In genomic region chr16:57600048-57600835, GRCh38 we compare ENCODE assay signal across 8 cellular contexts. TPM values are rescaled to one million over a fixed set of nuclear protein-coding genes. Genes with fewer than 3 reads are reported as not detected.
DNase-seq lines count a peak whose midpoint lies in the region; ATAC-seq and TF ChIP-seq lines count a peak whose summit lies in the region.

No MANE protein-coding gene starts in this region.

- H3K27me3 ChIP-seq in gastroesophageal sphincter, result peaks cover 51% of the 10 kb centered on the region
- no peaks in the 10 kb centered on the region for H3K27me3 ChIP-seq in trophoblast cell (ENCODE audit: insufficient read depth, low read length)

- CTCF ChIA-PET in activated CD8-positive, alpha-beta memory T cell treated with anti-CD3 and anti-CD28 coated beads, Interleukin-2, amount 10 ng/mL, durations not matched to agents 7 days and 5 days (lab: Charles Lee), result interaction anchor here (1.0 to 14.0 kb wide), 11 partner anchors 8 to 82 kb away, joined by 3 to 230 read pairs (median 5); no protein-coding TSS in a partner anchor

- no peak overlapping the region for H3K14ac ChIP-seq in trophoblast cell (ENCODE audit: low read length)

- H3K27ac Mint-ChIP-seq in activated CD8-positive, alpha-beta memory T cell treated with anti-CD3 and anti-CD28 coated beads, Interleukin-2, amount 10 ng/mL, durations not matched to agents 7 days and 5 days, result peak overlapping the region; percentile 99

- peaks cover 72% of the 10 kb centered on the region for H3K4me1 Mint-ChIP-seq in activated CD8-positive, alpha-beta memory T cell treated with anti-CD3 and anti-CD28 coated beads, Interleukin-2, amount 10 ng/mL, durations not matched to agents 7 days and 5 days

- H3K18ac ChIP-seq in trophoblast cell (ENCODE audit: low read length), result no peak overlapping the region

- H3K4me2 ChIP-seq in trophoblast cell (ENCODE audit: low read length), result no peak overlapping the region

- TF ChIP-seq CTCF in 22Rv1 (IDR thresholded peaks at IDR 0.05) (peak; percentile 95), gastroesophageal sphincter (IDR thresholded peaks at IDR 0.05) (peak in 3 of 4 experiments; percentile 22 to 59 (median 40))

- no peak overlapping the region for H4K91ac ChIP-seq in trophoblast cell (ENCODE audit: low read depth, low read length)

- ATAC-seq in activated CD8-positive, alpha-beta memory T cell treated with anti-CD3 and anti-CD28 coated beads, Interleukin-2, amount 10 ng/mL, durations not matched to agents 7 days and 5 days, result no peak
- ATAC-seq in gastroesophageal sphincter (peak; percentile 34), HG02571 (IDR thresholded peaks at IDR 0.05; ENCODE audit: unreplicated experiment) (no peak)

- no peak overlapping the region for H3K4me3 Mint-ChIP-seq in activated CD8-positive, alpha-beta memory T cell treated with anti-CD3 and anti-CD28 coated beads, Interleukin-2, amount 10 ng/mL, durations not matched to agents 7 days and 5 days

- H2AFZ ChIP-seq in trophoblast cell (ENCODE audit: insufficient read depth, low read length, poor library complexity), result no peak overlapping the region

- no peak overlapping the region for H3K23ac ChIP-seq in trophoblast cell (ENCODE audit: low read length)

- H3K27ac ChIP-seq in 22Rv1 (no peak overlapping the region), gastroesophageal sphincter (no peak overlapping the region), trophoblast cell (ENCODE audit: low read depth, low read length) (no peak overlapping the region)

- H3K36me3 Mint-ChIP-seq in activated CD8-positive, alpha-beta memory T cell treated with anti-CD3 and anti-CD28 coated beads, Interleukin-2, amount 10 ng/mL, durations not matched to agents 7 days and 5 days, result peaks cover 37% of the 10 kb centered on the region

- H4K8ac ChIP-seq in trophoblast cell (ENCODE audit: low read depth, low read length), result no peak overlapping the region

- H3K27me3 Mint-ChIP-seq in activated CD8-positive, alpha-beta memory T cell treated with anti-CD3 and anti-CD28 coated beads, Interleukin-2, amount 10 ng/mL, durations not matched to agents 7 days and 5 days, result no peaks in the 10 kb centered on the region

- no peak overlapping the region for H4K12ac ChIP-seq in trophoblast cell (ENCODE audit: low read depth, low read length)

- H2AK5ac ChIP-seq in trophoblast cell (ENCODE audit: low read length), result peak overlapping the region; percentile 1

- no peak for TF ChIP-seq POLR2A in gastroesophageal sphincter (IDR thresholded peaks at IDR 0.05)

- H2BK12ac ChIP-seq in trophoblast cell (ENCODE audit: low read length), result no peak overlapping the region

- no peak overlapping the region for H2BK5ac ChIP-seq in trophoblast cell (ENCODE audit: low read depth, low read length, poor library complexity)

- TF ChIP-seq EP300 in gastroesophageal sphincter (IDR thresholded peaks at IDR 0.05), result no peak

- peaks cover 3% of the 10 kb centered on the region for H3K79me1 ChIP-seq in trophoblast cell (ENCODE audit: low read length)

- H3K4me3 ChIP-seq in gastroesophageal sphincter (no peak overlapping the region), trophoblast cell (ENCODE audit: low read depth, low read length) (no peak overlapping the region)

- H3K79me2 ChIP-seq in trophoblast cell (ENCODE audit: control insufficient read depth, insufficient read depth, low read length, poor library complexity), result no peaks in the 10 kb centered on the region

- H3K9me3 Mint-ChIP-seq in activated CD8-positive, alpha-beta memory T cell treated with anti-CD3 and anti-CD28 coated beads, Interleukin-2, amount 10 ng/mL, durations not matched to agents 7 days and 5 days (ENCODE audit: low read depth), result peaks cover 9% of the 10 kb centered on the region

- WGBS in gastroesophageal sphincter (ENCODE audit: low coverage in 1 of 2), 2 donors, result 20 to 49% methylated on average over 1 to 3 of the region's 12 CpGs
- no CpG with 5 or more reads among the region's 12 CpGs for WGBS in trophoblast cell (ENCODE audit: extremely low coverage, insufficient coverage, insufficient read length)

- H3K9me3 ChIP-seq in gastroesophageal sphincter (peaks cover 0 to 25% (median 0%) of the 10 kb centered on the region in 3 donors), trophoblast cell (ENCODE audit: insufficient read depth, low read depth, low read length) (peaks cover 2% of the 10 kb centered on the region)

- H3K9ac ChIP-seq in trophoblast cell (ENCODE audit: low read length), result no peak overlapping the region

- no peaks in the 10 kb centered on the region for H3K36me3 ChIP-seq in gastroesophageal sphincter
- H3K36me3 ChIP-seq in trophoblast cell (ENCODE audit: control insufficient read depth in 1 of 2, insufficient read depth in 2 of 2, low read length in 2 of 2), result no peaks in the 10 kb centered on the region

- in situ Hi-C loops in G401 (cut with HindIII; ENCODE audit: low sequenced_read_pairs), result no loop called here

- no peak overlapping the region for H3K4ac ChIP-seq in trophoblast cell (ENCODE audit: low read depth, low read length)

- H3K4me1 ChIP-seq in gastroesophageal sphincter, result peaks cover 0 to 4% (median 0%) of the 10 kb centered on the region in 3 donors
- H3K4me1 ChIP-seq in trophoblast cell (ENCODE audit: control insufficient read depth in 1 of 2, insufficient read depth in 2 of 2, low read length in 2 of 2), result peaks cover 0 to 5% of the 10 kb centered on the region in 2 experiments

- peak; percentile 28 for DNase-seq in G401 (ENCODE audit: low spot score)
- peak; percentile 51 for DNase-seq in M059J (ENCODE audit: low read depth)
- peak; percentile 65 for DNase-seq in activated CD8-positive, alpha-beta memory T cell treated with anti-CD3 and anti-CD28 coated beads, Interleukin-2, amount 10 ng/mL, durations not matched to agents 7 days and 5 days
- DNase-seq in trophoblast cell, result peak; percentile 59 to 76
- DNase-seq in Ammon's horn (ENCODE audit: low spot score), result no peak

- H2BK120ac ChIP-seq in trophoblast cell (ENCODE audit: insufficient read depth, low read length, poor library complexity), result no peak overlapping the region

RNA-seq across cellular contexts. Expression of gene ADGRG1, which starts 28.2 kb away (rescaled TPM):
- 4.1 and 5.5 TPM in 2 replicates for total RNA-seq in G401 (2014; rRNA removed; shearing (Covaris generic))
- total RNA-seq in M059J (2014; rRNA removed; shearing (Covaris generic)), result 16.2 and 20.6 TPM in 2 replicates
- 10 to 100 TPM in 1 of 2 experiments, 1 to 10 TPM in 1; 7.3 to 19.9 TPM for total RNA-seq in activated CD8-positive, alpha-beta memory T cell treated with anti-CD3 and anti-CD28 coated beads, Interleukin-2, amount 10 ng/mL, durations not matched to agents 7 days and 5 days
- 10 to 100 TPM in 2 of 4 donors, 1 to 10 TPM in 2; 7.0 to 20.1 (median 12.6) TPM for total RNA-seq in gastroesophageal sphincter
- 242 and 265 TPM in 2 replicates for polyA plus RNA-seq in trophoblast cell (2013)

RNA-seq across cellular contexts. Expression of gene ADGRG5, which starts 57.8 kb away (rescaled TPM):
- total RNA-seq in G401 (2014; rRNA removed; shearing (Covaris generic)), result not detected in 2 replicates
- 0.22 and 0.37 TPM in 2 replicates for total RNA-seq in M059J (2014; rRNA removed; shearing (Covaris generic))
- 10 to 100 TPM; 34.4 to 47.9 TPM for total RNA-seq in activated CD8-positive, alpha-beta memory T cell treated with anti-CD3 and anti-CD28 coated beads, Interleukin-2, amount 10 ng/mL, durations not matched to agents 7 days and 5 days
- under 1 TPM in 1 of 4 donors, not detected in 3; 0.40 TPM for total RNA-seq in gastroesophageal sphincter
- 3.8 and 3.9 TPM in 2 replicates for polyA plus RNA-seq in trophoblast cell (2013)

Comparison
In these comparisons a context has a peak if more than half of its experiments do, and no peak if none do; other contexts are left out.
1. RNA of gene ADGRG5, which starts 57.8 kb away (total RNA-seq): 34.4 to 47.9 TPM in activated CD8-positive, alpha-beta memory T cell treated with anti-CD3 and anti-CD28 coated beads, Interleukin-2, amount 10 ng/mL, durations not matched to agents 7 days and 5 days; 0.22 to 0.37 TPM in M059J, 0.40 TPM in gastroesophageal sphincter and not detected in G401; every median in the first group is over 10 times any median in the second.